Comparison of ENCODE assay signal across 27 cellular contexts in the genomic region with DNA sequence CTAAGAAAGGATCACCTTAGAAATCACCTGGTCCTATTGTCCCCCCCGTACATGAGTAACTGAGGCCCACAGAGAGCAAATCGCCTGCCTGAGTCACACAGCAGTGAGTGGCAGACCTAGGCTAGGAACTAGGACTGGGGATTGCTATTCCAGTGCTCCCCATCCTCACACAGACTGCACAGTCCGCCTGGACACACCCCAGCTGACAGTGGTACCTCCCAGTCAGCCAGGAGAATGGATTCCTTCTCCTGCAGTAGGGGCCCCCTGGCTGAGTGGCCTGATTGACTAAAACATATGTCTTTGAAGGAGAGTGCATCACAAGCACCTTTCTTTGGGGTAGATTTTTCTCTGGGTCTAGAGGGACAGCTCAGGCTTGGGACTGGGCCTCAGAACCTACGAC. TPM values are rescaled to one million over a fixed set of nuclear protein-coding genes. Genes with fewer than 3 reads are reported as not detected.
"Had no signal": no experiment of that assay in that cellular context is flagged by ENCODE, and none has a peak within 500 bp of the region (broad histone marks: within the 10 kb centered on the region; RNA-seq: fewer than 3 reads in every experiment).

No MANE protein-coding gene starts in this region.

- H3K36me3 ChIP-seq: left lung, lower lobe of right lung, neutrophil, prostate gland, suprapubic skin, tibial artery, upper lobe of right lung had no signal

- H3K4me3 Mint-ChIP-seq: naive thymus-derived CD8-positive, alpha-beta T cell; nephron; neural crest cell; stimulated activated effector memory CD8-positive, alpha-beta T cell treated with anti-CD3 and anti-CD28 coated beads, Interleukin-12 subunit alpha, Interleukin-12 subunit beta, amount 100 ng/mL, for 72 hours; stimulated activated naive CD8-positive, alpha-beta T cell treated with anti-CD3 and anti-CD28 coated beads, Interleukin-15, Interleukin-2, amounts not matched to agents 100 ng/mL and 50 ng/mL, for 24 hours had no signal

- DNase-seq: hippocampal formation; kidney; left colon; left lung; lower lobe of right lung; mammary epithelial cell; mesenchymal stem cell; naive thymus-derived CD8-positive, alpha-beta T cell; pancreas; retina; right cardiac atrium; stimulated activated CD4-positive, alpha-beta T cell treated with anti-CD3 and anti-CD28 coated beads, Interleukin-4, amount 100 ng/mL, for 24 hours; stimulated activated naive CD4-positive, alpha-beta T cell; tibial artery; trophoblast cell; upper lobe of right lung had no signal

- H3K9me3 Mint-ChIP-seq: naive thymus-derived CD8-positive, alpha-beta T cell; nephron; neural crest cell; stimulated activated effector memory CD8-positive, alpha-beta T cell treated with anti-CD3 and anti-CD28 coated beads, Interleukin-12 subunit alpha, Interleukin-12 subunit beta, amount 100 ng/mL, for 72 hours; stimulated activated naive CD8-positive, alpha-beta T cell treated with anti-CD3 and anti-CD28 coated beads, Interleukin-15, Interleukin-2, amounts not matched to agents 100 ng/mL and 50 ng/mL, for 24 hours had no signal

- H3K36me3 Mint-ChIP-seq: naive thymus-derived CD8-positive, alpha-beta T cell; stimulated activated effector memory CD8-positive, alpha-beta T cell treated with anti-CD3 and anti-CD28 coated beads, Interleukin-12 subunit alpha, Interleukin-12 subunit beta, amount 100 ng/mL, for 72 hours had no signal

- H3K4me1 ChIP-seq: lower lobe of right lung, pancreas, prostate gland, suprapubic skin, tibial artery, upper lobe of right lung had no signal

- H3K27ac Mint-ChIP-seq: nephron; stimulated activated effector memory CD8-positive, alpha-beta T cell treated with anti-CD3 and anti-CD28 coated beads, Interleukin-12 subunit alpha, Interleukin-12 subunit beta, amount 100 ng/mL, for 72 hours; stimulated activated naive CD8-positive, alpha-beta T cell treated with anti-CD3 and anti-CD28 coated beads, Interleukin-15, Interleukin-2, amounts not matched to agents 100 ng/mL and 50 ng/mL, for 24 hours had no signal

- H3K9me3 ChIP-seq: left lung, lower lobe of right lung, neutrophil, pancreas, prostate gland, suprapubic skin, thoracic aorta, tibial artery, upper lobe of right lung had no signal

- H3K27me3 ChIP-seq: pancreas, tibial artery, upper lobe of right lung had no signal

- H3K4me3 ChIP-seq: left lung, lower lobe of right lung, pancreas, prostate gland, skin epidermis, suprapubic skin, thoracic aorta, tibial artery, upper lobe of right lung had no signal

- H3K27ac ChIP-seq: left lung, lower lobe of right lung, neutrophil, pancreas, prostate gland, skin epidermis, suprapubic skin, thoracic aorta, tibial artery, upper lobe of right lung had no signal

- ATAC-seq: left colon; left lung; lower lobe of right lung; naive thymus-derived CD8-positive, alpha-beta T cell; pancreas; right cardiac atrium; sciatic nerve; stimulated activated effector memory CD8-positive, alpha-beta T cell treated with anti-CD3 and anti-CD28 coated beads, Interleukin-12 subunit alpha, Interleukin-12 subunit beta, amount 100 ng/mL, for 72 hours; upper lobe of right lung had no signal

RNA-seq across cellular contexts. Expression of a gene that starts 39.2 kb away (rescaled TPM):
- total RNA-seq: naive thymus-derived CD8-positive, alpha-beta T cell; osteoblast had no signal
- polyA plus RNA-seq: naive thymus-derived CD8-positive, alpha-beta T cell had no signal

RNA-seq across cellular contexts. Expression of a gene that starts 54.1 kb away (rescaled TPM):
- total RNA-seq: thoracic aorta had no signal
